In genomic region chr17:78359216-78359935, GRCh38 we compare ENCODE assay signal across 8 cellular contexts. TPM values are rescaled to one million over a fixed set of nuclear protein-coding genes. Genes with fewer than 3 reads are reported as not detected.
DNase-seq lines count a peak whose midpoint lies in the region; ATAC-seq and TF ChIP-seq lines count a peak whose summit lies in the region.

No MANE protein-coding gene starts in this region.

- no peaks in the 10 kb centered on the region for H3K36me3 ChIP-seq in A673 (ENCODE audit: insufficient read depth, low read length, poor library complexity, severe bottlenecking)
- peaks cover 0 to 28% (median 20%) of the 10 kb centered on the region in 3 experiments for H3K36me3 ChIP-seq in naive thymus-derived CD4-positive, alpha-beta T cell (ENCODE audit: control insufficient read depth in 2 of 3, insufficient read depth in 3 of 3, low read length in 3 of 3)

- H3K4me3 Mint-ChIP-seq in T-cell = peak overlapping the region; percentile 76 to 84 (median 83)
- peak overlapping the region; percentile 78 to 92 (median 88) for H3K4me3 Mint-ChIP-seq in naive thymus-derived CD4-positive, alpha-beta T cell

- CTCF ChIA-PET in A673 (lab: Charles Lee) (interaction anchor here (0.6 to 0.7 kb wide), 2 partner anchors 65 to 68 kb away, joined by 3 to 7 read pairs; no protein-coding TSS in a partner anchor), T-cell (lab: Charles Lee) (no interaction called here)
- CTCF ChIA-PET in naive thymus-derived CD4-positive, alpha-beta T cell (lab: Charles Lee) = interaction anchor here (0.6 to 2.0 kb wide), 3 partner anchors 13 to 72 kb away, joined by 5 to 11 read pairs (median 6); no protein-coding TSS in a partner anchor

- H3K9me3 ChIP-seq in A673 (ENCODE audit: low read depth, low read length, poor library complexity, severe bottlenecking) = no peaks in the 10 kb centered on the region
- no peaks in the 10 kb centered on the region for H3K9me3 ChIP-seq in naive thymus-derived CD4-positive, alpha-beta T cell (ENCODE audit: control insufficient read depth in 2 of 3, low read length in 3 of 3)

- H3K9me3 Mint-ChIP-seq in T-cell = no peaks in the 10 kb centered on the region
- H3K9me3 Mint-ChIP-seq in naive thymus-derived CD4-positive, alpha-beta T cell = no peaks in the 10 kb centered on the region

- H3K36me3 Mint-ChIP-seq in T-cell = peaks cover 9% of the 10 kb centered on the region
- peaks cover 0 to 35% (median 12%) of the 10 kb centered on the region in 5 donors for H3K36me3 Mint-ChIP-seq in naive thymus-derived CD4-positive, alpha-beta T cell

- H3K4me1 ChIP-seq in A673 (ENCODE audit: insufficient read depth, low read length, poor library complexity, severe bottlenecking) = peaks cover 19% of the 10 kb centered on the region
- H3K4me1 ChIP-seq in naive thymus-derived CD4-positive, alpha-beta T cell (ENCODE audit: control insufficient read depth in 2 of 2, insufficient read depth in 2 of 2, low read length in 2 of 2) = peaks cover 38 to 40% of the 10 kb centered on the region in 2 donors

- no peaks in the 10 kb centered on the region for H3K27me3 ChIP-seq in A673 (replicated peaks; ENCODE audit: insufficient read depth, low read depth, low read length, poor library complexity)
- H3K27me3 ChIP-seq in naive thymus-derived CD4-positive, alpha-beta T cell (ENCODE audit: control insufficient read depth in 2 of 2, insufficient read depth in 2 of 2, low read length in 2 of 2) = no peaks in the 10 kb centered on the region

- H3K4me1 Mint-ChIP-seq in T-cell = peaks cover 40 to 50% (median 49%) of the 10 kb centered on the region in 3 donors
- H3K4me1 Mint-ChIP-seq in naive thymus-derived CD4-positive, alpha-beta T cell = peaks cover 20 to 54% (median 37%) of the 10 kb centered on the region in 7 donors

- BruUV-seq in A673 (replicated peaks; lab: Mats Ljungman, UMichigan) = no TSS peak

- H3K27ac ChIP-seq in A673 (ENCODE audit: low read depth, low read length, poor library complexity, severe bottlenecking) = peak overlapping the region; percentile 85
- H3K27ac ChIP-seq in naive thymus-derived CD4-positive, alpha-beta T cell (ENCODE audit: low read depth, low read length) = peak overlapping the region; percentile 99

- intact Hi-C loops in A673 (cut with micrococcal nuclease; ENCODE audit: unreplicated experiment) = no loop called here
- intact Hi-C loops in naive thymus-derived CD4-positive, alpha-beta T cell (cut with micrococcal nuclease) = loop anchor here (5.0 kb wide), 4 partner anchors 227 to 418 kb away; partner anchors contain the start of genes TMC8 (in 2 of the 2) and TNRC6C (in 1 of the 2)

- TF ChIP-seq CTCF in A673 (conservative IDR thresholded peaks at IDR 0.05; ENCODE audit: low read depth, low read length) = no peak

- DNase-seq in A673 (ENCODE audit: low spot score) (peak; percentile 52), T-cell (peak in 10 of 34 experiments; percentile 19 to 50 (median 36)), epidermal melanocyte (ENCODE audit: insufficient read length, low spot score) (peak; percentile 58), NCI-H2107 (lab: John Stamatoyannopoulos, UW) (no peak), NCI-H2081 (lab: John Stamatoyannopoulos, UW) (no peak)
- DNase-seq in naive thymus-derived CD4-positive, alpha-beta T cell = peak in 2 of 9 donors; percentile 35 to 54

- peaks cover 0 to 5% of the 10 kb centered on the region in 2 donors for H3K27me3 Mint-ChIP-seq in T-cell
- H3K27me3 Mint-ChIP-seq in naive thymus-derived CD4-positive, alpha-beta T cell = peaks cover 0 to 2% (median 0%) of the 10 kb centered on the region in 5 donors

- peak overlapping the region; percentile 88 for H3K4me3 ChIP-seq in A673 (ENCODE audit: low read depth, low read length, poor library complexity, severe bottlenecking)
- peak overlapping the region; percentile 84 for H3K4me3 ChIP-seq in naive thymus-derived CD4-positive, alpha-beta T cell (ENCODE audit: low read length)

- peak overlapping the region; percentile 61 to 72 for H3K27ac Mint-ChIP-seq in T-cell
- peak overlapping the region in 8 of 9 donors; percentile 54 to 97 (median 86) for H3K27ac Mint-ChIP-seq in naive thymus-derived CD4-positive, alpha-beta T cell

- POLR2A ChIA-PET in A673 (lab: Charles Lee; ENCODE audit: low non-redundant PET) (interaction anchor here (0.5 to 0.6 kb wide), 2 partner anchors 21 to 26 kb away, joined by 3 read pairs; no protein-coding TSS in a partner anchor), T-cell (lab: Charles Lee) (interaction anchor here (0.6 kb wide), 2 partner anchors 43 to 446 kb away, joined by 3 read pairs; no protein-coding TSS in a partner anchor)
- POLR2A ChIA-PET in naive thymus-derived CD4-positive, alpha-beta T cell (lab: Charles Lee) = interaction anchor here (0.8 to 1.6 kb wide), 9 partner anchors 9 to 233 kb away, joined by 3 to 6 read pairs (median 3); no protein-coding TSS in a partner anchor

- ATAC-seq in GM19351 (IDR thresholded peaks at IDR 0.05; ENCODE audit: unreplicated experiment) = peak; percentile 6
- ATAC-seq in T-cell (replicated peaks in 1 of 4) = peak in 2 of 4 experiments; percentile 9 to 12
- ATAC-seq in naive thymus-derived CD4-positive, alpha-beta T cell = no peak
- ATAC-seq in HG02870 (IDR thresholded peaks at IDR 0.05; ENCODE audit: unreplicated experiment) = no peak

RNA-seq across cellular contexts. Expression of gene SOCS3, which starts 0.5 kb away (rescaled TPM):
- total RNA-seq in A673 (2021) = 7.2 and 9.5 TPM in 2 replicates
- 100 to 1,000 TPM in 2 of 5 donors, 10 to 100 TPM in 3; 14.2 to 248 (median 19.9) TPM for total RNA-seq in T-cell
- 100 to 1,000 TPM in 3 of 5 experiments, 1 to 10 TPM in 2; 8.1 to 281 (median 110) TPM for total RNA-seq in naive thymus-derived CD4-positive, alpha-beta T cell
- polyA plus RNA-seq in naive thymus-derived CD4-positive, alpha-beta T cell = 100 to 1,000 TPM in 1 of 2 donors, 10 to 100 TPM in 1; 58.4 to 206 TPM

RNA-seq across cellular contexts. Expression of gene PGS1, which starts 19.1 kb away (rescaled TPM):
- total RNA-seq in A673 (2021) (42.5 and 44.2 TPM in 2 replicates), T-cell (10 to 100 TPM; 60.5 to 87.2 (median 78.9) TPM)
- 10 to 100 TPM; 66.6 to 84.3 (median 82.0) TPM for total RNA-seq in naive thymus-derived CD4-positive, alpha-beta T cell
- 10 to 100 TPM; 36.1 to 52.3 TPM for polyA plus RNA-seq in naive thymus-derived CD4-positive, alpha-beta T cell

Comparison
In these comparisons a context has a peak if more than half of its experiments do, and no peak if none do; other contexts are left out.
1. DNase-seq: peak in A673 (single experiment) and epidermal melanocyte (single experiment); none in NCI-H2107 (single experiment) and NCI-H2081 (0 of 2).
2. CTCF ChIA-PET loops: an anchor here in A673 (0.6 to 0.7 kb wide) and naive thymus-derived CD4-positive, alpha-beta T cell (0.6 to 2.0 kb wide); none called in T-cell.